ENCODE assay signal across 8 cellular contexts in genomic region chr1:53327183-53327941, GRCh38. TPM values are rescaled to one million over a fixed set of nuclear protein-coding genes. Genes with fewer than 3 reads are reported as not detected.
DNase-seq lines count a peak whose midpoint lies in the region; ATAC-seq and TF ChIP-seq lines count a peak whose summit lies in the region.

No MANE protein-coding gene starts in this region.

- peaks cover 18% of the 10 kb centered on the region; the same call in 1 of the 2 replicates for H3K79me2 ChIP-seq in H9 (ENCODE audit: insufficient read depth, low read length)

- no peak overlapping the region for H3K56ac ChIP-seq in H9 (ENCODE audit: insufficient read length, low read depth, low read length)

- H3K27ac Mint-ChIP-seq in H9: peak overlapping the region; percentile 74 to 98 (median 97); a peak in 4 of 7 replicates
- H3K27ac Mint-ChIP-seq in stimulated activated naive B cell treated with anti-CD40 and anti-IgM and Interleukin-4, amounts not matched to agents 10 μg/mL and 1 μg/mL and 100 μg/mL, for 72 hours: peak overlapping the region; percentile 98

- H3T11ph ChIP-seq in H9 (ENCODE audit: low read length): no peak overlapping the region

- peaks cover 25 to 30% of the 10 kb centered on the region in 2 experiments for H3K4me1 Mint-ChIP-seq in H9
- peaks cover 11 to 41% of the 10 kb centered on the region in 2 donors for H3K4me1 Mint-ChIP-seq in stimulated activated naive B cell treated with anti-CD40 and anti-IgM and Interleukin-4, amounts not matched to agents 10 μg/mL and 1 μg/mL and 100 μg/mL, for 72 hours

- H3K79me1 ChIP-seq in H9 (ENCODE audit: insufficient read depth, low read depth, low read length, poor library complexity, severe bottlenecking): peaks cover 10% of the 10 kb centered on the region

- no CpG with 5 or more reads among the region's 73 CpGs for WGBS in H9 (ENCODE audit: extremely low coverage, insufficient read length, low lambda C conversion rate)
- WGBS in ectodermal cell, 2 experiments: 0% methylated on average over 73 of the region's 73 CpGs

- no peak for TF ChIP-seq CTCF in H9 (conservative IDR thresholded peaks at IDR 0.05)
- TF ChIP-seq CTCF in mucosa of descending colon (IDR thresholded peaks at IDR 0.05): no peak

- H3K4ac ChIP-seq in H9 (ENCODE audit: low read depth, low read length): no peak overlapping the region

- H3K27me3 Mint-ChIP-seq in H9 (ENCODE audit: low read depth): peaks cover 8% of the 10 kb centered on the region
- H3K27me3 Mint-ChIP-seq in stimulated activated naive B cell treated with anti-CD40 and anti-IgM and Interleukin-4, amounts not matched to agents 10 μg/mL and 1 μg/mL and 100 μg/mL, for 72 hours: no peaks in the 10 kb centered on the region

- peak; percentile 33 for DNase-seq in EH (ENCODE audit: low read depth)
- peak; percentile 52 for DNase-seq in H9
- peak; percentile 49 for DNase-seq in NCI-H2029 (lab: John Stamatoyannopoulos, UW)
- DNase-seq in activated CD4-positive, alpha-beta T cell treated with anti-CD3 and anti-CD28 coated beads for 48 hours: peak; percentile 70
- DNase-seq in mucosa of descending colon: peak; percentile 34 to 75 (median 63)
- peak; percentile 46 for DNase-seq in stimulated activated naive B cell treated with anti-CD40 and anti-IgM and Interleukin-4, amounts not matched to agents 10 μg/mL and 1 μg/mL and 100 μg/mL, for 72 hours
- no peak for DNase-seq in globus pallidus (ENCODE audit: low spot score)

- H3K4me1 ChIP-seq in H9 (ENCODE audit: insufficient read depth, low read length) (peaks cover 3% of the 10 kb centered on the region; the same call in 1 of the 2 replicates), ectodermal cell (ENCODE audit: control insufficient read depth, insufficient read depth, low read length) (no peaks in the 10 kb centered on the region), mucosa of descending colon (ENCODE audit: low read depth) (peaks cover 6% of the 10 kb centered on the region)

- H4K5ac ChIP-seq in H9 (ENCODE audit: insufficient read length, low read depth, low read length): no peak overlapping the region

- peak overlapping the region; percentile 64 for H3K4me2 ChIP-seq in H9 (ENCODE audit: insufficient read depth, insufficient read length, low read length)

- H3K14ac ChIP-seq in H9 (ENCODE audit: insufficient read depth, low read length): peak overlapping the region; percentile 90

- H3K4me3 ChIP-seq in ectodermal cell (ENCODE audit: insufficient read depth, low read depth, low read length) (peak overlapping the region; percentile 72), mucosa of descending colon (peak overlapping the region; percentile 28)

- H3K23me2 ChIP-seq in H9 (ENCODE audit: insufficient read length, low read depth, low read length, poor library complexity, severe bottlenecking): peaks cover 19% of the 10 kb centered on the region

- H3K4me3 Mint-ChIP-seq in H9: peak overlapping the region; percentile 90 to 96
- H3K4me3 Mint-ChIP-seq in stimulated activated naive B cell treated with anti-CD40 and anti-IgM and Interleukin-4, amounts not matched to agents 10 μg/mL and 1 μg/mL and 100 μg/mL, for 72 hours: peak overlapping the region; percentile 97 to 100

- no peak overlapping the region for H3K27ac ChIP-seq in H9 (ENCODE audit: insufficient read length, low read depth, low read length)
- H3K27ac ChIP-seq in ectodermal cell (ENCODE audit: insufficient read depth, low read depth, low read length, poor library complexity, severe bottlenecking): peak overlapping the region; percentile 62

- no peak overlapping the region for H2AK5ac ChIP-seq in H9 (ENCODE audit: insufficient read length, low read length)

- peak overlapping the region; percentile 96 for H3K18ac ChIP-seq in H9 (ENCODE audit: insufficient read length, low read depth, low read length)

- H3K36me3 ChIP-seq in ectodermal cell (ENCODE audit: control insufficient read depth, insufficient read depth, low read length): no peaks in the 10 kb centered on the region
- no peaks in the 10 kb centered on the region for H3K36me3 ChIP-seq in mucosa of descending colon (ENCODE audit: low read depth)

- H2AFZ ChIP-seq in H9 (ENCODE audit: low read length): no peak overlapping the region

- ATAC-seq in mucosa of descending colon: peak; percentile 11
- ATAC-seq in stimulated activated naive B cell treated with anti-CD40 and anti-IgM and Interleukin-4, amounts not matched to agents 10 μg/mL and 1 μg/mL and 100 μg/mL, for 72 hours (replicated peaks): peak; percentile 19 to 25

- H3K9me3 ChIP-seq in H9 (ENCODE audit: control insufficient read depth, low read depth, low read length) (no peaks in the 10 kb centered on the region), ectodermal cell (ENCODE audit: control insufficient read depth, low read length) (no peaks in the 10 kb centered on the region), mucosa of descending colon (no peaks in the 10 kb centered on the region)

- no peak overlapping the region for H3K23ac ChIP-seq in H9 (ENCODE audit: insufficient read length, low read depth, low read length)

- peaks cover 29 to 40% (median 30%) of the 10 kb centered on the region in 3 experiments for H3K36me3 Mint-ChIP-seq in H9 (ENCODE audit: insufficient read depth in 1 of 3, low read depth in 3 of 3)
- H3K36me3 Mint-ChIP-seq in stimulated activated naive B cell treated with anti-CD40 and anti-IgM and Interleukin-4, amounts not matched to agents 10 μg/mL and 1 μg/mL and 100 μg/mL, for 72 hours: peaks cover 26 to 41% of the 10 kb centered on the region in 2 donors

- intact Hi-C loops in mucosa of descending colon (cut with DNase I, micrococcal nuclease): no loop called here

- H2BK120ac ChIP-seq in H9 (ENCODE audit: low read depth, low read length, poor library complexity, severe bottlenecking): no peak overlapping the region

- H2BK20ac ChIP-seq in H9 (ENCODE audit: low read depth, low read length, poor library complexity, severe bottlenecking): no peak overlapping the region

- peak overlapping the region; percentile 64 for H4K91ac ChIP-seq in H9 (ENCODE audit: insufficient read length, low read depth, low read length)

- H4K20me1 ChIP-seq in H9 (ENCODE audit: control insufficient read depth, insufficient read depth, insufficient read length): no peaks in the 10 kb centered on the region

- H2BK15ac ChIP-seq in H9 (ENCODE audit: low read depth, low read length): no peak overlapping the region

- peaks cover 0 to 3% of the 10 kb centered on the region in 2 experiments; a peak in 1 of 5 replicates for H3K9me3 Mint-ChIP-seq in H9
- H3K9me3 Mint-ChIP-seq in stimulated activated naive B cell treated with anti-CD40 and anti-IgM and Interleukin-4, amounts not matched to agents 10 μg/mL and 1 μg/mL and 100 μg/mL, for 72 hours: no peaks in the 10 kb centered on the region

- H3K9ac ChIP-seq in H9 (ENCODE audit: extremely low read depth, insufficient read length, low read length): peak overlapping the region; percentile 95

- no peak overlapping the region for H4K8ac ChIP-seq in H9 (replicated peaks; ENCODE audit: insufficient read length, low read depth, low read length)

- H2BK12ac ChIP-seq in H9 (ENCODE audit: insufficient read length, low read depth, low read length): no peak overlapping the region

- H3K27me3 ChIP-seq in H9 (ENCODE audit: insufficient read depth, low read length): no peaks in the 10 kb centered on the region
- peaks cover 9% of the 10 kb centered on the region for H3K27me3 ChIP-seq in ectodermal cell (ENCODE audit: control insufficient read depth, insufficient read depth, low read length, poor library complexity, severe bottlenecking)

- H2BK5ac ChIP-seq in H9 (ENCODE audit: insufficient read length, low read length): no peak overlapping the region

RNA-seq across cellular contexts. Expression of gene LRP8, which starts 0.5 kb away (rescaled TPM):
- 69.2 and 78.6 TPM in 2 replicates for total RNA-seq in H9 (2021)
- 18.8 TPM for polyA plus RNA-seq in ectodermal cell (2013, experiment 1 of 4)
- 11.7 TPM for polyA plus RNA-seq in ectodermal cell (2013, experiment 2 of 4)
- polyA plus RNA-seq in ectodermal cell (2013, experiment 3 of 4): 13.1 TPM
- 11.6 TPM for polyA plus RNA-seq in ectodermal cell (2013, experiment 4 of 4)
- 1 to 10 TPM; 1.3 to 6.5 (median 1.4) TPM for total RNA-seq in mucosa of descending colon
